ENCODE assay signal across 32 cellular contexts in genomic region chr12:71718611-71719010, GRCh38.
"Had no signal": no experiment of that assay in that cellular context is flagged by ENCODE, and none has a peak within 500 bp of the region (broad histone marks: within the 10 kb centered on the region; RNA-seq: fewer than 3 reads in every experiment).

No MANE protein-coding gene starts in this region.

- H3K4me1 Mint-ChIP-seq: activated CD4-positive, alpha-beta T cell treated with anti-CD3 and anti-CD28 coated beads for 36 hours; activated CD4-positive, alpha-beta T cell treated with anti-CD3 and anti-CD28 coated beads, Interleukin-2, amount 10 ng/mL, durations not matched to agents 24 days and 14 days; activated CD8-positive, alpha-beta memory T cell treated with anti-CD3 and anti-CD28 coated beads, Interleukin-2, amount 10 ng/mL, durations not matched to agents 7 days and 5 days; activated naive CD4-positive, alpha-beta T cell treated with anti-CD3 and anti-CD28 coated beads, Interleukin-2, amount 50 U/mL, for 24 hours; activated naive CD8-positive, alpha-beta T cell treated with anti-CD3 and anti-CD28 coated beads for 36 hours; activated naive CD8-positive, alpha-beta T cell treated with anti-CD3 and anti-CD28 coated beads, Interleukin-2, amount 50 U/mL, for 24 hours; brain had no signal

- H3K27me3 Mint-ChIP-seq: activated CD4-positive, alpha-beta memory T cell treated with anti-CD3 and anti-CD28 coated beads for 36 hours; activated naive CD4-positive, alpha-beta T cell treated with anti-CD3 and anti-CD28 coated beads, Interleukin-2, amount 50 U/mL, for 24 hours; activated naive CD8-positive, alpha-beta T cell treated with anti-CD3 and anti-CD28 coated beads for 36 hours had no signal

- H3K4me1 ChIP-seq: adrenal gland, ascending aorta, breast epithelium, colonic mucosa had no signal

- H3K9me3 ChIP-seq: colonic mucosa had no signal

- H3K36me3 ChIP-seq: adrenal gland, ascending aorta, breast epithelium, cardiac muscle cell, colonic mucosa, esophagus squamous epithelium had no signal

- FAIRE-seq: endometrium, endothelial cell of umbilical vein, frontal cortex had no signal

- H3K27ac ChIP-seq: adrenal gland, ascending aorta, breast epithelium, cardiac muscle cell, colonic mucosa had no signal

- H3K27me3 ChIP-seq: adrenal gland, ascending aorta, breast epithelium, cardiac muscle cell, colonic mucosa, esophagus squamous epithelium had no signal

- ATAC-seq: activated CD4-positive, alpha-beta T cell treated with anti-CD3 and anti-CD28 coated beads for 36 hours; activated CD8-positive, alpha-beta memory T cell treated with anti-CD3 and anti-CD28 coated beads, Interleukin-2, amount 10 ng/mL, durations not matched to agents 7 days and 5 days; activated CD8-positive, alpha-beta T cell treated with anti-CD3 and anti-CD28 coated beads, Interleukin-2, amount 10 ng/mL, durations not matched to agents 7 days and 5 days; activated naive CD8-positive, alpha-beta T cell treated with anti-CD3 and anti-CD28 coated beads, Interleukin-2, amount 50 U/mL, for 24 hours had no signal

- H3K4me3 Mint-ChIP-seq: activated CD4-positive, alpha-beta memory T cell treated with anti-CD3 and anti-CD28 coated beads for 36 hours; activated CD4-positive, alpha-beta T cell treated with anti-CD3 and anti-CD28 coated beads for 36 hours; activated CD4-positive, alpha-beta T cell treated with anti-CD3 and anti-CD28 coated beads, Interleukin-2, amount 10 ng/mL, durations not matched to agents 24 days and 14 days; activated CD8-positive, alpha-beta memory T cell treated with anti-CD3 and anti-CD28 coated beads, Interleukin-2, amount 10 ng/mL, durations not matched to agents 7 days and 5 days; activated CD8-positive, alpha-beta T cell treated with anti-CD3 and anti-CD28 coated beads, Interleukin-2, amount 10 ng/mL, durations not matched to agents 7 days and 5 days; activated naive CD4-positive, alpha-beta T cell treated with anti-CD3 and anti-CD28 coated beads for 36 hours; activated naive CD4-positive, alpha-beta T cell treated with anti-CD3 and anti-CD28 coated beads, Interleukin-2, amount 50 U/mL, for 24 hours; activated naive CD8-positive, alpha-beta T cell treated with anti-CD3 and anti-CD28 coated beads for 36 hours; activated naive CD8-positive, alpha-beta T cell treated with anti-CD3 and anti-CD28 coated beads, Interleukin-2, amount 50 U/mL, for 24 hours; activated T-helper 1 cell treated with anti-CD3 and anti-CD28 coated beads, Interleukin-12 subunit alpha, Interleukin-12 subunit beta, Interleukin-2, Interleukin-4 antibody, amounts not matched to agents 30 ng/mL and 10 ng/mL and 1 ng/mL, durations not matched to agents 14 hours and 24 hours and 36 hours; brain had no signal

- H3K27ac Mint-ChIP-seq: activated CD4-positive, alpha-beta memory T cell treated with anti-CD3 and anti-CD28 coated beads for 36 hours; activated CD4-positive, alpha-beta T cell treated with anti-CD3 and anti-CD28 coated beads for 36 hours; activated CD4-positive, alpha-beta T cell treated with anti-CD3 and anti-CD28 coated beads, Interleukin-2, amount 10 ng/mL, durations not matched to agents 24 days and 14 days; activated CD8-positive, alpha-beta memory T cell treated with anti-CD3 and anti-CD28 coated beads, Interleukin-2, amount 10 ng/mL, durations not matched to agents 7 days and 5 days; activated CD8-positive, alpha-beta T cell treated with anti-CD3 and anti-CD28 coated beads, Interleukin-2, amount 10 ng/mL, durations not matched to agents 7 days and 5 days; activated naive CD4-positive, alpha-beta T cell treated with anti-CD3 and anti-CD28 coated beads for 36 hours; activated naive CD4-positive, alpha-beta T cell treated with anti-CD3 and anti-CD28 coated beads, Interleukin-2, amount 50 U/mL, for 24 hours; activated naive CD8-positive, alpha-beta T cell treated with anti-CD3 and anti-CD28 coated beads for 36 hours; activated naive CD8-positive, alpha-beta T cell treated with anti-CD3 and anti-CD28 coated beads, Interleukin-2, amount 50 U/mL, for 24 hours; activated T-helper 1 cell treated with anti-CD3 and anti-CD28 coated beads, Interleukin-12 subunit alpha, Interleukin-12 subunit beta, Interleukin-2, Interleukin-4 antibody, amounts not matched to agents 30 ng/mL and 10 ng/mL and 1 ng/mL, durations not matched to agents 14 hours and 24 hours and 36 hours; activated T-helper 2 cell treated with anti-CD3 and anti-CD28 coated beads, Interferon-gamma antibody, Interleukin-2, Interleukin-4, amounts not matched to agents 10 μg/mL and 5 μg/mL and 100 μg/mL, durations not matched to agents 14 hours and 24 hours and 36 hours; brain had no signal

- H3K36me3 Mint-ChIP-seq: activated CD8-positive, alpha-beta memory T cell treated with anti-CD3 and anti-CD28 coated beads, Interleukin-2, amount 10 ng/mL, durations not matched to agents 7 days and 5 days; activated naive CD8-positive, alpha-beta T cell treated with anti-CD3 and anti-CD28 coated beads for 36 hours; brain had no signal

- DNase-seq: activated CD4-positive, alpha-beta memory T cell treated with anti-CD3 and anti-CD28 coated beads for 36 hours; activated CD4-positive, alpha-beta T cell treated with anti-CD3 and anti-CD28 coated beads for 36 hours; activated CD4-positive, alpha-beta T cell treated with anti-CD3 and anti-CD28 coated beads, Interleukin-2, amount 10 ng/mL, durations not matched to agents 24 days and 14 days; activated CD4-positive, CD25-positive, alpha-beta regulatory T cell; activated CD4-positive, CD25-positive, alpha-beta regulatory T cell treated with anti-CD3 and anti-CD28 coated beads, Interleukin-2, amount 50 U/mL, for 72 hours; activated CD8-positive, alpha-beta memory T cell treated with anti-CD3 and anti-CD28 coated beads, Interleukin-2, amount 10 ng/mL, durations not matched to agents 7 days and 5 days; activated CD8-positive, alpha-beta memory T cell treated with anti-CD3 and anti-CD28 coated beads, Interleukin-2, amount 50 U/mL, for 4 hours; activated CD8-positive, alpha-beta T cell treated with anti-CD3 and anti-CD28 coated beads, Interleukin-2, amount 10 ng/mL, durations not matched to agents 7 days and 5 days; activated effector memory CD4-positive, alpha-beta T cell treated with anti-CD3 and anti-CD28 coated beads, Interleukin-2, amount 50 U/mL, for 16 hours; activated naive CD4-positive, alpha-beta T cell treated with anti-CD3 and anti-CD28 coated beads for 36 hours; activated naive CD8-positive, alpha-beta T cell treated with anti-CD3 and anti-CD28 coated beads for 36 hours; activated naive CD8-positive, alpha-beta T cell treated with anti-CD3 and anti-CD28 coated beads, Interleukin-2, amount 50 U/mL, for 24 hours; activated T-cell treated with anti-CD3 and anti-CD28 coated beads, Interleukin-2, amount 50 U/mL, for 1 hour; activated T-cell treated with anti-CD3 and anti-CD28 coated beads, Interleukin-2, amount 50 U/mL, for 48 hours; adrenal gland; central memory CD4-positive, alpha-beta T cell; cerebellar nuclear complex; colonic mucosa; effector CD8-positive, alpha-beta T cell; esophagus squamous epithelium; head of caudate nucleus; T-helper 2 cell had no signal

- H3K4me3 ChIP-seq: adrenal gland, ascending aorta, breast epithelium, cardiac muscle cell, colonic mucosa, esophagus squamous epithelium had no signal
